In the genomic region with DNA sequence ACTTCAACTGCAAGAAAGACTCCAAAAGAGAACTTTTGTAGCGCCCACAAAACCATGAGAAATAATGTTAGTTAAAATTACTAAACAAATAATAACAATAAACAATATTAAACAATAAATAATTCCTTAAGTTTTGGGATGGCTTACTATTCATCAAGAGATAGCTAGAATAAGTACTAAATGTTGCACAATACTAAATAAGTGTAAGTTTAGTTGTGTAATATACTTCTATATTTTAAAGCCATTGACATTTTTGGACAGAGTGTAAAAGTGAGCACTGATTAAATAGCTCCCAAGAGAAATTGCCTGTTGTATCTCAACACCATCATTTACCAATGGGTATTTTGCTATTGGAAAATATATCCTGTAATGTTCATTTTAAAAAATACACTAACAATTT, we compare ENCODE assay signal across 20 cellular contexts.
DNase-seq lines count a peak whose midpoint lies in the region; ATAC-seq, FAIRE-seq and TF ChIP-seq lines count a peak whose summit lies in the region.
"Had no signal": no experiment of that assay in that cellular context is flagged by ENCODE, and none has a peak within 500 bp of the region (broad histone marks: within the 10 kb centered on the region; RNA-seq: fewer than 3 reads in every experiment).

No MANE protein-coding gene starts in this region.

- no peak for TF ChIP-seq EP300 in K562 (IDR thresholded peaks at IDR 0.05; ENCODE audit: low read length)

- in situ Hi-C loops in IMR-90 (cut with MboI; ENCODE audit: low sequenced_read_pairs) (no loop called here), K562 (cut with MboI) (no loop called here)

- no peaks in the 10 kb centered on the region for H3K79me2 ChIP-seq in K562 (ENCODE audit: control insufficient read depth, insufficient read depth, low read length)

- H3K9ac ChIP-seq in IMR-90 (ENCODE audit: low read depth, low read length): no peak overlapping the region
- H3K9ac ChIP-seq in K562 (ENCODE audit: insufficient read depth in 1 of 2, low read depth in 2 of 2, low read length in 2 of 2): no peak overlapping the region
- H3K9ac ChIP-seq: BLaER1 treated with 17β-estradiol and CSF1 and Interleukin-3, amounts not matched to agents 10 nM and 100 nM had no signal

- no peak overlapping the region for H3K4ac ChIP-seq in IMR-90 (ENCODE audit: low read depth, low read length)

- no peak overlapping the region for H2BK20ac ChIP-seq in IMR-90 (ENCODE audit: low read depth, low read length)

- H3K23ac ChIP-seq in IMR-90 (ENCODE audit: low read depth, low read length): no peak overlapping the region

- peaks cover 8% of the 10 kb centered on the region for H3K4me1 ChIP-seq in left ventricle myocardium inferior
- no peaks in the 10 kb centered on the region for H3K4me1 ChIP-seq in right atrium auricular region
- H3K4me1 ChIP-seq in IMR-90 (ENCODE audit: control insufficient read depth, insufficient read depth, low read length): no peaks in the 10 kb centered on the region
- H3K4me1 ChIP-seq in K562 (replicated peaks in 1 of 2; ENCODE audit: control insufficient read depth in 2 of 2, insufficient read depth in 2 of 2, low read length in 2 of 2): no peaks in the 10 kb centered on the region; a peak in 1 of 5 replicates
- H3K4me1 ChIP-seq: A549, Caco-2 had no signal

- H2AK9ac ChIP-seq in IMR-90 (replicated peaks; ENCODE audit: low read depth, low read length, poor library complexity): no peak overlapping the region

- H2AFZ ChIP-seq in IMR-90 (replicated peaks; ENCODE audit: low read length, poor library complexity) (no peak overlapping the region), K562 (ENCODE audit: low read depth, low read length) (no peak overlapping the region)

- TF ChIP-seq POLR2A in IMR-90 (IDR thresholded peaks at IDR 0.05; ENCODE audit: low read depth, low read length): no peak
- no peak for TF ChIP-seq POLR2A in K562 (conservative IDR thresholded peaks at IDR 0.05)

- H3K27ac ChIP-seq in left ventricle myocardium inferior (replicated peaks): peak overlapping the region; percentile 56
- H3K27ac ChIP-seq in right atrium auricular region: no peak overlapping the region
- no peak overlapping the region for H3K27ac ChIP-seq in IMR-90 (ENCODE audit: insufficient read depth, low read length)
- H3K27ac ChIP-seq in K562 (ENCODE audit: extremely low read depth, low read depth, low read length): no peak overlapping the region
- H3K27ac ChIP-seq: 22Rv1, A549, C4-2B had no signal

- H2BK120ac ChIP-seq in IMR-90 (ENCODE audit: low read depth, low read length): no peak overlapping the region

- dilution Hi-C loops in IMR-90 (cut with HindIII; ENCODE audit: low sequenced_read_pairs, unreplicated experiment): no loop called here

- no peak overlapping the region for H2AK5ac ChIP-seq in IMR-90 (ENCODE audit: low read depth, low read length)

- TF ChIP-seq RAD21 in IMR-90 (IDR thresholded peaks at IDR 0.05; ENCODE audit: low read length) (no peak), K562 (CRISPR knock-in tag; conservative IDR thresholded peaks at IDR 0.05 in 1 of 2, IDR thresholded peaks at IDR 0.05 in 1 of 2) (no peak)

- CTCF ChIA-PET in IMR-90 (lab: Yijun Ruan, JAX): no interaction called here
- CTCF ChIA-PET in K562 (lab: Yijun Ruan, JAX; ENCODE audit: low intra/inter-chr PET ratio): no interaction called here

- no peaks in the 10 kb centered on the region for H3K27me3 ChIP-seq in left ventricle myocardium inferior (ENCODE audit: low read depth)
- no peaks in the 10 kb centered on the region for H3K27me3 ChIP-seq in right atrium auricular region
- no peaks in the 10 kb centered on the region for H3K27me3 ChIP-seq in IMR-90 (ENCODE audit: control insufficient read depth, insufficient read depth, low read length)
- no peaks in the 10 kb centered on the region for H3K27me3 ChIP-seq in K562 (ENCODE audit: control insufficient read depth in 2 of 2, insufficient read depth in 2 of 2, low read length in 2 of 2)
- H3K27me3 ChIP-seq: BLaER1 treated with 17β-estradiol and CSF1 and Interleukin-3, amounts not matched to agents 10 nM and 100 nM had no signal

- no peak for FAIRE-seq in K562 (lab: Jason Lieb, UNC)
- FAIRE-seq: A549, D721Med, G401.6, GM12891, GM19239 had no signal

- no peaks in the 10 kb centered on the region for H3K79me1 ChIP-seq in IMR-90 (ENCODE audit: low read depth in 1 of 2, low read length in 2 of 2)

- no CpG with 5 or more reads among the region's 1 CpG for WGBS in IMR-90 (ENCODE audit: extremely low coverage in 2 of 2, insufficient read length in 1 of 2), 2 experiments
- WGBS in K562 (ENCODE audit: insufficient coverage, low coverage, missing lambda C conversion rate): 0% methylated on average over 1 of the region's 1 CpG

- ATAC-seq in IMR-90 (ENCODE audit: low read depth): no peak
- ATAC-seq in K562: no peak
- ATAC-seq in HG03469 (IDR thresholded peaks at IDR 0.05; ENCODE audit: unreplicated experiment): no peak
- ATAC-seq: A549; CD8-positive, alpha-beta T cell had no signal

- H3K14ac ChIP-seq in IMR-90 (replicated peaks; ENCODE audit: low read depth, low read length): no peak overlapping the region

- H3K4me2 ChIP-seq in IMR-90 (ENCODE audit: low read depth, low read length) (no peak overlapping the region), K562 (ENCODE audit: insufficient read depth, low read length) (no peak overlapping the region)
- H3K4me2 ChIP-seq: A549 had no signal

- no peak overlapping the region for H3K56ac ChIP-seq in IMR-90 (ENCODE audit: extremely low read depth, insufficient read depth, low read length)

- H2BK5ac ChIP-seq in IMR-90 (ENCODE audit: low read depth, low read length, poor library complexity, severe bottlenecking): no peak overlapping the region

- H4K91ac ChIP-seq in IMR-90 (ENCODE audit: insufficient read depth, low read depth, low read length): no peak overlapping the region

- H3K18ac ChIP-seq in IMR-90 (ENCODE audit: low read depth, low read length): no peak overlapping the region

- no peak overlapping the region for H4K8ac ChIP-seq in IMR-90 (ENCODE audit: low read depth in 2 of 2, low read length in 2 of 2)

- H3K36me3 ChIP-seq in left ventricle myocardium inferior (no peaks in the 10 kb centered on the region), right atrium auricular region (no peaks in the 10 kb centered on the region), IMR-90 (ENCODE audit: control insufficient read depth, insufficient read depth, low read length) (no peaks in the 10 kb centered on the region), K562 (ENCODE audit: control insufficient read depth, insufficient read depth, low read length) (no peaks in the 10 kb centered on the region)
- H3K36me3 ChIP-seq: BLaER1 treated with 17β-estradiol and CSF1 and Interleukin-3, amounts not matched to agents 10 nM and 100 nM had no signal

- no peak for TF ChIP-seq CTCF in left ventricle myocardium inferior (IDR thresholded peaks at IDR 0.05; ENCODE audit: borderline replicate concordance)
- no peak for TF ChIP-seq CTCF in right atrium auricular region (IDR thresholded peaks at IDR 0.05)
- TF ChIP-seq CTCF in IMR-90 (conservative IDR thresholded peaks at IDR 0.05; ENCODE audit: low read depth, low read length): no peak
- no peak for TF ChIP-seq CTCF in K562 (IDR thresholded peaks at IDR 0.05 in 2 of 3, conservative IDR thresholded peaks at IDR 0.05 in 1 of 3; ENCODE audit: insufficient read depth in 2 of 3, low read depth in 1 of 3, low read length in 3 of 3)

- H3K4me3 ChIP-seq in left ventricle myocardium inferior (no peak overlapping the region), right atrium auricular region (no peak overlapping the region), IMR-90 (ENCODE audit: insufficient read depth, low read depth, low read length) (no peak overlapping the region), K562 (no peak overlapping the region)
- H3K4me3 ChIP-seq: A549; BLaER1 treated with 17β-estradiol and CSF1 and Interleukin-3, amounts not matched to agents 10 nM and 100 nM had no signal

- H4K5ac ChIP-seq in IMR-90 (ENCODE audit: low read depth, low read length): no peak overlapping the region

- H4K20me1 ChIP-seq in IMR-90 (ENCODE audit: insufficient read depth, low read length) (no peaks in the 10 kb centered on the region), K562 (replicated peaks; ENCODE audit: control insufficient read depth, insufficient read depth, low read length) (no peaks in the 10 kb centered on the region)
- H4K20me1 ChIP-seq: BLaER1 treated with 17β-estradiol and CSF1 and Interleukin-3, amounts not matched to agents 10 nM and 100 nM had no signal

- H2BK15ac ChIP-seq in IMR-90 (ENCODE audit: low read depth, low read length): no peak overlapping the region

- H3K9me1 ChIP-seq in IMR-90 (ENCODE audit: insufficient read depth, low read length) (no peaks in the 10 kb centered on the region), K562 (ENCODE audit: control insufficient read depth, insufficient read depth, low read length) (no peaks in the 10 kb centered on the region)

- BruUV-seq in IMR-90 (replicated peaks; lab: Mats Ljungman, UMichigan): no TSS peak
- no TSS peak for BruUV-seq in K562 (replicated peaks; lab: Mats Ljungman, UMichigan)

- intact Hi-C loops in left ventricle myocardium inferior (cut with micrococcal nuclease): no loop called here
- intact Hi-C loops in IMR-90 (cut with micrococcal nuclease): no loop called here
- intact Hi-C loops in K562 (cut with micrococcal nuclease): no loop called here

- POLR2A ChIA-PET in IMR-90 (lab: Charles Lee; ENCODE audit: unreplicated experiment) (no interaction called here), K562 (lab: Yijun Ruan, JAX) (no interaction called here)

- no peaks in the 10 kb centered on the region for H3K9me3 ChIP-seq in left ventricle myocardium inferior (replicated peaks)
- H3K9me3 ChIP-seq in right atrium auricular region: no peaks in the 10 kb centered on the region
- peaks cover 2% of the 10 kb centered on the region; the same call in 1 of the 2 replicates for H3K9me3 ChIP-seq in IMR-90 (ENCODE audit: control insufficient read depth, insufficient read depth, low read length)
- H3K9me3 ChIP-seq in K562 (replicated peaks; ENCODE audit: control insufficient read depth, insufficient read depth, low read depth, low read length): no peaks in the 10 kb centered on the region
- H3K9me3 ChIP-seq: A549; BLaER1 treated with 17β-estradiol and CSF1 and Interleukin-3, amounts not matched to agents 10 nM and 100 nM; Caco-2 had no signal

- DNase-seq in left ventricle myocardium inferior (no peak), right atrium auricular region (ENCODE audit: low spot score) (no peak), IMR-90 (no peak), K562 (ENCODE audit: extremely low read depth in 1 of 4, low spot score in 3 of 4) (no peak)
- DNase-seq: AML-193; Caco-2; Calu3; CD4-positive, alpha-beta T cell; CD8-positive, alpha-beta T cell; DMS79 treated with DMSO at 0.1 percent for 48 hours; GF-D8 had no signal

TF ChIP-seq in IMR-90, 13 proteins besides CTCF, POLR2A, EP300 and RAD21:
- TF ChIP-seq RCOR1 (IDR thresholded peaks at IDR 0.05; ENCODE audit: insufficient replicate concordance, low read length) (no peak), CEBPB (IDR thresholded peaks at IDR 0.05; ENCODE audit: low read depth, low read length) (peak; percentile 64; the same call in 1 of the 2 replicates)

TF ChIP-seq in K562, 482 proteins besides CTCF, POLR2A, EP300 and RAD21 (continues in another document):
- TF ChIP-seq KLF16 (IDR thresholded peaks at IDR 0.05) (no peak), CEBPG (CRISPR knock-in tag; IDR thresholded peaks at IDR 0.05) (no peak), CEBPG (tag; conservative IDR thresholded peaks at IDR 0.05 in 1 of 2, IDR thresholded peaks at IDR 0.05 in 1 of 2) (peak in 1 of 2 experiments; percentile 86; a peak in 2 of 4 replicates), ZSCAN32 (CRISPR knock-in tag; IDR thresholded peaks at IDR 0.05) (no peak)
